10 cellular contexts compared by ENCODE assay signal in the genomic region with DNA sequence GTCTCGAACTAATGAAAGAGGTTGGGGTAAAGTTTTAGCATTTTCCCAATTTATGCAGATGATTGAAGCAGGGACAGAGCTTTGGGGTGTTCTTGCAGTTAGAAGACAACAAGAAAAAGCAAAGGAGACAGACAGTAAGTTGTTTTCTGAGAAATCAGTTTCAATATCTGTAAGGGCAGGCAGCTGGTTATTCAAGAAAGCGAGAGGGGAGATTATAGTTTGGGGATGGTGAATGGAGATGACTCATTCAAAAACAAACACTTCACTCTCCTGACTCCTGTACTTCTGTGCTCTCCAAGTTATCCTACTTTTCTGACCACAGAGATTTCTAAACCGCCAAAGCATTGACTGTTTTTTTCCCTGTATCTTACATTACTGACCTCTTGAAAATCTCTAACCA.
DNase-seq lines count a peak whose midpoint lies in the region; ATAC-seq and TF ChIP-seq lines count a peak whose summit lies in the region.
"Had no signal": no experiment of that assay in that cellular context is flagged by ENCODE, and none has a peak within 500 bp of the region (broad histone marks: within the 10 kb centered on the region; RNA-seq: fewer than 3 reads in every experiment).

No MANE protein-coding gene starts in this region.

- POLR2A ChIA-PET in CD8-positive, alpha-beta T cell (lab: Charles Lee), result no interaction called here

- H3K36me3 Mint-ChIP-seq in activated naive CD4-positive, alpha-beta T cell treated with anti-CD3 and anti-CD28 coated beads for 36 hours (ENCODE audit: low read depth), result no peaks in the 10 kb centered on the region
- no peaks in the 10 kb centered on the region for H3K36me3 Mint-ChIP-seq in CD8-positive, alpha-beta T cell

- H3K27ac Mint-ChIP-seq in activated naive CD4-positive, alpha-beta T cell treated with anti-CD3 and anti-CD28 coated beads for 36 hours, result no peak overlapping the region
- H3K27ac Mint-ChIP-seq in CD8-positive, alpha-beta T cell, result no peak overlapping the region

- no peaks in the 10 kb centered on the region for H3K4me1 ChIP-seq in CD8-positive, alpha-beta T cell (ENCODE audit: insufficient read depth, low read length)

- H3K27ac ChIP-seq in CD8-positive, alpha-beta T cell (ENCODE audit: low read depth, low read length), result no peak overlapping the region

- no peak overlapping the region for H3K4me3 Mint-ChIP-seq in activated naive CD4-positive, alpha-beta T cell treated with anti-CD3 and anti-CD28 coated beads for 36 hours
- no peak overlapping the region for H3K4me3 Mint-ChIP-seq in CD8-positive, alpha-beta T cell
- H3K4me3 Mint-ChIP-seq: nephron had no signal

- in situ Hi-C loops in Caki2 (cut with HindIII; ENCODE audit: low pct_unique_long_range_greater_than_20kb, low sequenced_read_pairs), result no loop called here

- CTCF ChIA-PET in activated naive CD4-positive, alpha-beta T cell treated with anti-CD3 and anti-CD28 coated beads for 36 hours (lab: Charles Lee), result no interaction called here
- CTCF ChIA-PET in CD8-positive, alpha-beta T cell (lab: Charles Lee), result no interaction called here

- peak; percentile 54 for ATAC-seq in GM21515 (IDR thresholded peaks at IDR 0.05; ENCODE audit: unreplicated experiment)
- no peak for ATAC-seq in CD8-positive, alpha-beta T cell

- no peaks in the 10 kb centered on the region for H3K36me3 ChIP-seq in CD8-positive, alpha-beta T cell (ENCODE audit: insufficient read depth, low read length)

- H3K27me3 ChIP-seq in CD8-positive, alpha-beta T cell (ENCODE audit: insufficient read depth, low read length), result no peaks in the 10 kb centered on the region

- H3K4me1 Mint-ChIP-seq in activated naive CD4-positive, alpha-beta T cell treated with anti-CD3 and anti-CD28 coated beads for 36 hours (ENCODE audit: low read depth), result no peaks in the 10 kb centered on the region
- H3K4me1 Mint-ChIP-seq in CD8-positive, alpha-beta T cell (ENCODE audit: low read depth), result no peaks in the 10 kb centered on the region
- H3K4me1 Mint-ChIP-seq: nephron had no signal

- peaks cover 2% of the 10 kb centered on the region for H3K27me3 Mint-ChIP-seq in activated naive CD4-positive, alpha-beta T cell treated with anti-CD3 and anti-CD28 coated beads for 36 hours (ENCODE audit: low read depth)
- H3K27me3 Mint-ChIP-seq in CD8-positive, alpha-beta T cell (ENCODE audit: low read depth), result no peaks in the 10 kb centered on the region

- intact Hi-C loops in activated naive CD4-positive, alpha-beta T cell treated with anti-CD3 and anti-CD28 coated beads for 36 hours (cut with micrococcal nuclease), result no loop called here
- intact Hi-C loops in CD8-positive, alpha-beta T cell (cut with DNase I, micrococcal nuclease), result no loop called here

- TF ChIP-seq CTCF in CD8-positive, alpha-beta T cell (IDR thresholded peaks at IDR 0.05), result no peak

- no peak overlapping the region for H3K4me3 ChIP-seq in CD8-positive, alpha-beta T cell (ENCODE audit: low read depth, low read length)

- DNase-seq in Caki2 (ENCODE audit: low read depth) (peak; percentile 30), NCI-H2196 treated with DMSO at 0.1 percent for 48 hours (lab: John Stamatoyannopoulos, UW; ENCODE audit: unreplicated experiment) (peak; percentile 56), fibroblast of peridontal ligament (ENCODE audit: extremely low read depth) (peak; percentile 89)
- no peak for DNase-seq in activated naive CD4-positive, alpha-beta T cell treated with anti-CD3 and anti-CD28 coated beads for 36 hours
- DNase-seq in activated naive CD4-positive, alpha-beta T cell treated with Interleukin-2 at 50 U/mL for 16 hours, result no peak
- no peak for DNase-seq in stimulated activated CD4-positive, alpha-beta T cell treated with anti-CD3 and anti-CD28 coated beads, Interleukin-4, amount 100 ng/mL, for 4 hours
- DNase-seq in CD8-positive, alpha-beta T cell, result no peak
- DNase-seq: NCI-H2081 had no signal

- no peaks in the 10 kb centered on the region for H3K9me3 ChIP-seq in CD8-positive, alpha-beta T cell (ENCODE audit: low read length)

- no peaks in the 10 kb centered on the region for H3K9me3 Mint-ChIP-seq in activated naive CD4-positive, alpha-beta T cell treated with anti-CD3 and anti-CD28 coated beads for 36 hours
- no peaks in the 10 kb centered on the region for H3K9me3 Mint-ChIP-seq in CD8-positive, alpha-beta T cell
- H3K9me3 Mint-ChIP-seq: nephron had no signal

Comparison
In these comparisons a context has a peak if more than half of its experiments do, and no peak if none do; other contexts are left out.
1. DNase-seq: peak in Caki2 (single experiment), NCI-H2196 treated with DMSO at 0.1 percent for 48 hours (single experiment) and fibroblast of peridontal ligament (single experiment); none in activated naive CD4-positive, alpha-beta T cell treated with anti-CD3 and anti-CD28 coated beads for 36 hours (single experiment), activated naive CD4-positive, alpha-beta T cell treated with Interleukin-2 at 50 U/mL for 16 hours (single experiment), stimulated activated CD4-positive, alpha-beta T cell treated with anti-CD3 and anti-CD28 coated beads, Interleukin-4, amount 100 ng/mL, for 4 hours (0 of 2) and CD8-positive, alpha-beta T cell (0 of 7).